ENCODE assay signal across 8 cellular contexts in the genomic region with DNA sequence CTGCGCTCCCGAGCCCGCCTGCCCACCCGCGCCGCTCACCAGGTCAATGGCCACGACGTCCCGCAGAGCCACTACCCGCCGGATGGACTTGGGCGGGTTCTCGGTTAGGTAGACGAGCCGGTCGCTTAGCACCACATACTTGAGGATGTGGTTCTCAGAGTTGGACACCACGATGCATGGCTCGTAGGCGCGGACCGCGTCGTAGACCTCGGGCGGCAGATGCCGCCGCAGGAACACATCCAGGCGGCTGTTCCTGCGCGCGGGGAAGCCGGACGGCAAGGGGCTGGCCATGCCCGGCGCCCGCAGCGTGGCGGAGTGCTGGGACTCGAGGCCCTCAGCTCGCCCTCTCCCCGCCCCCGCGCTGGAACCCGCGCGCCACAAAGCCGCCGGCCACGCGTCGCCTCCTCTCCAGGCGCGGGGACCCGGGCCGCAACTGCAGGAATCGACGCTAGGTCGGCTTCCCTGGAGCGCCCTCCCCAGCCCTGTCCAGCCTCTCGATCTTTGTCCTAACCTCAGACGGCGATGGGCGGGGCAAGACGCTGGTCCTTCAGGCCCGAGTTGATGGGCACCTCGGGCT. TPM values are rescaled to one million over a fixed set of nuclear protein-coding genes. Genes with fewer than 3 reads are reported as not detected.
DNase-seq lines count a peak whose midpoint lies in the region; ATAC-seq lines count a peak whose summit lies in the region.

A gene with protein sequence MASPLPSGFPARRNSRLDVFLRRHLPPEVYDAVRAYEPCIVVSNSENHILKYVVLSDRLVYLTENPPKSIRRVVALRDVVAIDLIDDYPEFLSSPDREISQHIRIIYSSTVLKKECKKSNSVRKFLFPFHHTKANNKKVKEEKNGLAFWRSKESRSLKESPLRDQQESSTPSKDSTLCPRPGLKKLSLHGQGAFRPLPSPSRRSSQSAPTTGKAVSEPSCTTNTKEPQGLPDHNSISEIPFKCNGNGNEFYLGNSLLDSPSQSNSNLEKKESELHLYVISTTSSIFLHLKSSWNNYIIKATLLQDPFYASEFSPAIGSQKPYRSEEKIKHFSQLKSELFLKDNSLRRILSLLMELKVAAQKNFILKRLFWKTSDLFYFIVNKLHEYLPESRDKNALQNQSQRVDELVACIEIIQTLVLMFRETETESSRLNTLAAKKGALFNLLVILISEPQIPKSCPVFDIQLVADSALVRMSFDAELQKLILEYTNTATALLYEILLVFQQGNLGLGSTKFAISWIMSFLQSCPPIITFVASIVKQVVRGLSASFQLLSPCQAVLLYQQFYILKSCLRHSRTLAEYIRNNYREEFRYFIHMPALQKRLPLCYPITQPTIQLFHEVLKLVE (minus strand): TSS at position 484 of the 577 bp plus-strand sequence. CDS start 193 bp downstream, at position 291.

- peak; percentile 83 for DNase-seq in COLO668 (lab: John Stamatoyannopoulos, UW; ENCODE audit: unreplicated experiment)
- DNase-seq in NCI-H510A (lab: John Stamatoyannopoulos, UW) = peak; percentile 69
- DNase-seq in dermis blood vessel endothelial cell = peak; percentile 31
- peak; percentile 11 for DNase-seq in myocyte (ENCODE audit: low read depth)
- DNase-seq in DMS153 (lab: John Stamatoyannopoulos, UW) = no peak

- ATAC-seq in HG03442 (IDR thresholded peaks at IDR 0.05; ENCODE audit: unreplicated experiment) (no peak), GM21447 (IDR thresholded peaks at IDR 0.05; ENCODE audit: unreplicated experiment) (no peak), GM18517 (IDR thresholded peaks at IDR 0.05; ENCODE audit: unreplicated experiment) (no peak)

RNA-seq across cellular contexts. Expression of the gene that starts here (rescaled TPM):
- total RNA-seq in dermis blood vessel endothelial cell (under 0.01 and 0.05 TPM in 2 replicates), myocyte (not detected in 2 replicates)
- 0.01 TPM for polyA plus RNA-seq in myocyte (2012)

Comparison
In these comparisons a context has a peak if more than half of its experiments do, and no peak if none do; other contexts are left out.
1. Peak in DNase-seq in dermis blood vessel endothelial cell; RNA of the gene not detected or under 1 TPM.
2. Peak in DNase-seq in myocyte; RNA of the gene not detected or under 1 TPM.